Comparison of ENCODE assay signal across 8 cellular contexts in the genomic region with DNA sequence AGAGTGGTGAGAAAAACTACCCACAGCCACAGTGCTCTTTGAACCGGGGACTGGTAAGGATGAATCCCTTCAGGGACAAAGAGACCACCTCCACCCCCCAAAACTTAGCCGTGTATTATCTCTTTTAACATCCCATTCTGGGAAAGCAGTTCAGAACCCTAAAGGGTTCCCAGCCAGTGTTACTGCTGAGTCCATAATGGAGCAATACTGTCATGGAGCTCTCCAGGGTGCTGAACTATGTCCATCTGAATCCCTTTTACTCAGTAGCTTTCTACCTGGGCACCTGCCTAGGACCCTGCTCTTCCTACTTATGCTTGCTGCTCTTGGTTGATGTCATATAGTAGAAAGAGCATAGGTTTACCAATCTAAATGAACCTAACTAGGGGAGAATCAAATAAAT. TPM values are rescaled to one million over a fixed set of nuclear protein-coding genes. Genes with fewer than 3 reads are reported as not detected.
DNase-seq lines count a peak whose midpoint lies in the region; ATAC-seq and TF ChIP-seq lines count a peak whose summit lies in the region.

No MANE protein-coding gene starts in this region.

- no peak for TF ChIP-seq EP300 in esophagus muscularis mucosa (IDR thresholded peaks at IDR 0.05)

- DNase-seq in DND-41 (peak; percentile 60), LoVo (ENCODE audit: low spot score) (peak; percentile 47), astrocyte of the cerebellum (ENCODE audit: low read depth) (peak; percentile 12), lung (ENCODE audit: low spot score) (peak; percentile 32), 8988T (no peak), esophagus muscularis mucosa (ENCODE audit: extremely low spot score) (no peak)

- no peak for TF ChIP-seq POLR2A in esophagus muscularis mucosa (IDR thresholded peaks at IDR 0.05; ENCODE audit: low read depth)

- H3K79me2 ChIP-seq in DND-41 (ENCODE audit: insufficient read depth, low read length), result no peaks in the 10 kb centered on the region

- H3K9me3 ChIP-seq in DND-41 (ENCODE audit: insufficient read depth, low read length, severe bottlenecking) (peaks cover 2% of the 10 kb centered on the region), lung (ENCODE audit: control insufficient read depth in 2 of 2, insufficient read depth in 1 of 2, low read length in 1 of 2) (peaks cover 0 to 2% of the 10 kb centered on the region in 2 donors), esophagus muscularis mucosa (peaks cover 0 to 16% (median 15%) of the 10 kb centered on the region in 4 donors)

- H2AFZ ChIP-seq in DND-41 (ENCODE audit: low read depth, low read length), result no peak overlapping the region

- TF ChIP-seq CTCF in DND-41 (IDR thresholded peaks at IDR 0.05; ENCODE audit: borderline replicate concordance, extremely low read depth, low read length, poor library complexity, severe bottlenecking) (no peak), astrocyte of the cerebellum (IDR thresholded peaks at IDR 0.05; ENCODE audit: low read depth, low read length, missing control alignments) (no peak), lung (IDR thresholded peaks at IDR 0.05; ENCODE audit: control extremely low read depth, extremely low read depth) (no peak), esophagus muscularis mucosa (IDR thresholded peaks at IDR 0.05) (no peak)

- H3K4me2 ChIP-seq in DND-41 (ENCODE audit: insufficient read depth, low read length), result no peak overlapping the region

- ATAC-seq in DND-41 (ENCODE audit: insufficient read depth, low read depth) (peak; percentile 85), lung (ENCODE audit: insufficient read depth, low FRiP score) (no peak), HG03135 (IDR thresholded peaks at IDR 0.05; ENCODE audit: unreplicated experiment) (no peak), GM21367 (IDR thresholded peaks at IDR 0.05; ENCODE audit: unreplicated experiment) (no peak)

- H3K4me3 ChIP-seq in DND-41 (ENCODE audit: low read depth in 1 of 2, low read length in 2 of 2), result no peak overlapping the region
- H3K4me3 ChIP-seq in astrocyte of the cerebellum (ENCODE audit: low read depth, low read length), result no peak overlapping the region
- no peak overlapping the region for H3K4me3 ChIP-seq in lung
- H3K4me3 ChIP-seq in esophagus muscularis mucosa, result no peak overlapping the region

- no peak overlapping the region for H3K9ac ChIP-seq in DND-41 (ENCODE audit: low read depth, low read length)

- H3K36me3 ChIP-seq in DND-41 (ENCODE audit: insufficient read depth, low read length), result no peaks in the 10 kb centered on the region
- H3K36me3 ChIP-seq in lung (ENCODE audit: control insufficient read depth in 2 of 2, insufficient read depth in 2 of 2, low read length in 2 of 2), result no peaks in the 10 kb centered on the region
- no peaks in the 10 kb centered on the region for H3K36me3 ChIP-seq in esophagus muscularis mucosa

- 29 to 40% methylated on average over 2 of the region's 2 CpGs for WGBS in lung, 2 donors
- 15% methylated on average over 2 of the region's 2 CpGs for WGBS in esophagus muscularis mucosa

- H4K20me1 ChIP-seq in DND-41 (ENCODE audit: insufficient read depth, low read length), result no peaks in the 10 kb centered on the region

- H3K4me1 ChIP-seq in DND-41 (ENCODE audit: insufficient read depth, low read length) (no peaks in the 10 kb centered on the region), lung (ENCODE audit: control insufficient read depth in 2 of 2, insufficient read depth in 2 of 2, low read length in 2 of 2) (peaks cover 0 to 2% of the 10 kb centered on the region in 2 donors), esophagus muscularis mucosa (no peaks in the 10 kb centered on the region)

- H3K27me3 ChIP-seq in DND-41 (ENCODE audit: insufficient read depth, low read length, poor library complexity) (no peaks in the 10 kb centered on the region), lung (ENCODE audit: control insufficient read depth, insufficient read depth) (no peaks in the 10 kb centered on the region), esophagus muscularis mucosa (peaks cover 0 to 29% (median 4%) of the 10 kb centered on the region in 4 donors)

- in situ Hi-C loops in astrocyte of the cerebellum (cut with HindIII; ENCODE audit: low sequenced_read_pairs), result no loop called here

- intact Hi-C loops in esophagus muscularis mucosa (cut with DNase I), result no loop called here

- H3K27ac ChIP-seq in DND-41 (ENCODE audit: low read length), result no peak overlapping the region
- H3K27ac ChIP-seq in lung (ENCODE audit: low read depth in 1 of 2, low read length in 1 of 2), result no peak overlapping the region
- no peak overlapping the region for H3K27ac ChIP-seq in esophagus muscularis mucosa (replicated peaks in 1 of 4)

RNA-seq across cellular contexts. Expression of gene SAYSD1, which starts 22.2 kb away (rescaled TPM):
- total RNA-seq in lung, result 10 to 100 TPM; 15.4 to 17.5 TPM
- 10 to 100 TPM in 1 of 2 donors, 1 to 10 TPM in 1; 9.8 to 17.8 TPM for polyA plus RNA-seq in lung
- total RNA-seq in esophagus muscularis mucosa, result 10 to 100 TPM; 10.8 to 21.6 (median 19.2) TPM

Comparison
In these comparisons a context has a peak if more than half of its experiments do, and no peak if none do; other contexts are left out.
1. DNase-seq: peak in DND-41 (single experiment), LoVo (single experiment), astrocyte of the cerebellum (single experiment) and lung (single experiment); none in 8988T (single experiment) and esophagus muscularis mucosa (single experiment).